In the genomic region with DNA sequence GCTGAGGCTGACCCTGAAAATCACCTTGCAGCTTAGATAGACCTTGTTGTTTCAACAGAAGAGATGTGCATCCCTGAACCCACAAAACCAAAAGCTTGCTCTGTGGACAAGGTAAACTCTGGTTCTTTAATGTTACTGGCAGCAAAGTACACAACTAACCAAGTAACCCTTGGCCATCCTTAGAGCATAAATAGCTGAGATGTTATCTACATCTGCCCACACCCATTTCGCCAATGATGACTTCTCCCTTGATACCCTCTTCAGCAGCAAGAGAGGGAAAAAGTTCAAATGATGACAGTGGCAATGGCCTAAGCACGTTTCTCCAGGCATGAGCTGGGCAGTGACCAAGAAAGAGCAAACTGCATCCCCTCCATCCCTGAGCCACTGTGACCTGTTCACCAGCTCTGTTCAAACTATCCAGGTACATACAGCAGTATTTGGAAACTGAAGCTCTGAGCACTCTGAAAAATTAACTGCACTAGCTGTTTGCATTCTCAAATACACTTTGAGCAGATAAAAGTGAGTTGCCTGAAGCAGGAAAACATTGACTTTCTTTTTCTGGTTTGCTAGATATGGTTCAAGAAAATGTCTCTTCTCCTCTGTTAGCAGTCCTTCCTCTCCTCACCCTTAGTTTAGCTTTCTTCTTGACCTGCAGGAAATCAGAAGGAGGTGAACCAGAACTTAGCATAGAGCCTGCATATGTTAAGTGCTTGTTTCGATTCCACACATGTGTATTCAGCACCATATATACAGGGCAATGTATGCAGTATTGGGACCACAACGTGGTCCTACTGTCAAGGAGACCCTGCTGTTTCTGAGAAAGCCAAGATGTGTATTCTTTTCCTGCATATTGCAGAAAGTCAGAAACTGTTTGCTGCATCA, we compare ENCODE assay signal across 1 cellular context.
TF ChIP-seq lines count a peak whose summit lies in the region.

No MANE protein-coding gene starts in this region.

TF ChIP-seq in SK-N-SH, 30 proteins besides CTCF, POLR2A, EP300 and RAD21 (continued from another document):
- TF ChIP-seq, protein P1, sequence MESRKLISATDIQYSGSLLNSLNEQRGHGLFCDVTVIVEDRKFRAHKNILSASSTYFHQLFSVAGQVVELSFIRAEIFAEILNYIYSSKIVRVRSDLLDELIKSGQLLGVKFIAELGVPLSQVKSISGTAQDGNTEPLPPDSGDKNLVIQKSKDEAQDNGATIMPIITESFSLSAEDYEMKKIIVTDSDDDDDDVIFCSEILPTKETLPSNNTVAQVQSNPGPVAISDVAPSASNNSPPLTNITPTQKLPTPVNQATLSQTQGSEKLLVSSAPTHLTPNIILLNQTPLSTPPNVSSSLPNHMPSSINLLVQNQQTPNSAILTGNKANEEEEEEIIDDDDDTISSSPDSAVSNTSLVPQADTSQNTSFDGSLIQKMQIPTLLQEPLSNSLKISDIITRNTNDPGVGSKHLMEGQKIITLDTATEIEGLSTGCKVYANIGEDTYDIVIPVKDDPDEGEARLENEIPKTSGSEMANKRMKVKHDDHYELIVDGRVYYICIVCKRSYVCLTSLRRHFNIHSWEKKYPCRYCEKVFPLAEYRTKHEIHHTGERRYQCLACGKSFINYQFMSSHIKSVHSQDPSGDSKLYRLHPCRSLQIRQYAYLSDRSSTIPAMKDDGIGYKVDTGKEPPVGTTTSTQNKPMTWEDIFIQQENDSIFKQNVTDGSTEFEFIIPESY (IDR thresholded peaks at IDR 0.05; ENCODE audit: borderline replicate concordance, low read depth): no peak
- TF ChIP-seq MEF2A (IDR thresholded peaks at IDR 0.05; ENCODE audit: borderline replicate concordance, low read depth): no peak
- TF ChIP-seq, protein P2, sequence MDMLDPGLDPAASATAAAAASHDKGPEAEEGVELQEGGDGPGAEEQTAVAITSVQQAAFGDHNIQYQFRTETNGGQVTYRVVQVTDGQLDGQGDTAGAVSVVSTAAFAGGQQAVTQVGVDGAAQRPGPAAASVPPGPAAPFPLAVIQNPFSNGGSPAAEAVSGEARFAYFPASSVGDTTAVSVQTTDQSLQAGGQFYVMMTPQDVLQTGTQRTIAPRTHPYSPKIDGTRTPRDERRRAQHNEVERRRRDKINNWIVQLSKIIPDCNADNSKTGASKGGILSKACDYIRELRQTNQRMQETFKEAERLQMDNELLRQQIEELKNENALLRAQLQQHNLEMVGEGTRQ (IDR thresholded peaks at IDR 0.05; ENCODE audit: borderline replicate concordance, low read depth, low read length): no peak
TF ChIP-seq in SK-N-SH: peak in this region for 0.
